23 cellular contexts compared by ENCODE assay signal in genomic region chr9:37611961-37612360, GRCh38.
"Had no signal": no experiment of that assay in that cellular context is flagged by ENCODE, and none has a peak within 500 bp of the region (broad histone marks: within the 10 kb centered on the region; RNA-seq: fewer than 3 reads in every experiment).

No MANE protein-coding gene starts in this region.

- DNase-seq: activated CD4-positive, alpha-beta T cell treated with anti-CD3 and anti-CD28 coated beads, Interleukin-2, amount 10 ng/mL, durations not matched to agents 24 days and 14 days; activated CD4-positive, alpha-beta T cell treated with anti-CD3 and anti-CD28 coated beads, Interleukin-2, amount 50 U/mL, for 4 hours; activated CD8-positive, alpha-beta T cell treated with anti-CD3 and anti-CD28 coated beads for 36 hours; activated effector memory CD4-positive, alpha-beta T cell treated with anti-CD3 and anti-CD28 coated beads, Interleukin-2, amount 50 U/mL, for 16 hours; activated naive CD4-positive, alpha-beta T cell; activated naive CD4-positive, alpha-beta T cell treated with anti-CD3 and anti-CD28 coated beads, Interleukin-2, amount 50 U/mL, for 16 hours; activated naive CD8-positive, alpha-beta T cell treated with anti-CD3 and anti-CD28 coated beads for 36 hours; activated T-cell treated with anti-CD3 and anti-CD28 coated beads, Interleukin-2, amount 50 U/mL, for 1 hour; activated T-cell treated with anti-CD3 and anti-CD28 coated beads, Interleukin-2, amount 50 U/mL, for 72 hours; amniotic stem cell; aorta; brain microvascular endothelial cell; central memory CD4-positive, alpha-beta T cell; NCI-H1105; NCI-H1436 treated with DMSO at 0.1 percent for 48 hours; NCI-H187 treated with DMSO at 0.1 percent for 48 hours; NCI-H2081; NCI-H2171 treated with DMSO at 0.1 percent for 48 hours; NCI-H2227 treated with DMSO at 0.1 percent for 48 hours; NCI-H446; NCI-H510A treated with DMSO at 0.1 percent for 48 hours; NCI-H526 treated with DMSO at 0.1 percent for 48 hours; Right ventricle myocardium superior had no signal
